In the genomic region with DNA sequence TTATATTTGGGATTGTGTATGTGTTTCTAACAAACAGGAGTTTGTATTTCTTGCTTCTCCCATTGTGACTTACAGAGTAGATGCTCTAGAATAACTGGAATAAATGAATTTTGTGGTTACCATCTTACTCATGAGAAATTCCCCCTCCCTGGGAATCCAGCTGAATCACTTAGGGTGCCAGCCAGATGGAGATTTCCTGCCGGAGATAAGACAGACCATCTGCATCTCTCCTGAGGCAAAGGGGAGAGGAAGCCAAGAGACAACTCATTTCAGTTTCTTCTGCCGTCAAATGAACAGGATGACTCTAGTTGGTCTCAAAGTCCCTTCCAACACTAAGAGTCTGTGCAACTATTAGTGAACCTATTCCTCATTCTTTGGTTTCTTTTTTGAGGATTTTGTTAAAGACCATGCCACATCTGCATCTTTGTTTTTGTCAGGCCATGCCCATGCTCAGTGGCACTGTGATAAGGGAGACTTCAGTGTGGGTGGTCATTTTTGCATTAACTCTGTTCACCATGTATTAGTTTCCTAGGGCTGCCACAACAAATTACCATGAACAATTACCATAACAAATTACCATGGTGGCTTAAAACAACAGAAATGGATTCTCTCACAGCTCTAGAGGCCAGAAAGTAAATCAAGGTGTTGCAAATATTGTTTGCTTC, we compare ENCODE assay signal across 19 cellular contexts.
DNase-seq lines count a peak whose midpoint lies in the region; ATAC-seq and TF ChIP-seq lines count a peak whose summit lies in the region.
"Had no signal": no experiment of that assay in that cellular context is flagged by ENCODE, and none has a peak within 500 bp of the region (broad histone marks: within the 10 kb centered on the region; RNA-seq: fewer than 3 reads in every experiment).

No MANE protein-coding gene starts in this region.

- no peaks in the 10 kb centered on the region; the same call in 1 of the 2 replicates for H3K27me3 Mint-ChIP-seq in HFFc6 (ENCODE audit: insufficient read depth)
- H3K27me3 Mint-ChIP-seq in WTC11 (ENCODE audit: low read depth): no peaks in the 10 kb centered on the region
- no peaks in the 10 kb centered on the region for H3K27me3 Mint-ChIP-seq in activated CD4-positive, alpha-beta memory T cell treated with anti-CD3 and anti-CD28 coated beads for 36 hours
- H3K27me3 Mint-ChIP-seq: activated CD8-positive, alpha-beta T cell treated with anti-CD3 and anti-CD28 coated beads for 36 hours had no signal

- intact Hi-C loops in activated CD4-positive, alpha-beta memory T cell treated with anti-CD3 and anti-CD28 coated beads for 36 hours (cut with micrococcal nuclease): no loop called here
- intact Hi-C loops in vagina (cut with DNase I): no loop called here

- H3K27ac ChIP-seq in foreskin keratinocyte: peak overlapping the region; percentile 93
- H3K27ac ChIP-seq in vagina: no peak overlapping the region
- H3K27ac ChIP-seq: dorsolateral prefrontal cortex, right atrium auricular region, SJSA1, tibial artery had no signal

- H3K36me3 Mint-ChIP-seq in HFFc6 (ENCODE audit: low read depth) (no peaks in the 10 kb centered on the region; the same call in 1 of the 2 replicates), WTC11 (no peaks in the 10 kb centered on the region)
- no peaks in the 10 kb centered on the region for H3K36me3 Mint-ChIP-seq in activated CD4-positive, alpha-beta memory T cell treated with anti-CD3 and anti-CD28 coated beads for 36 hours

- H3K4me1 ChIP-seq in foreskin keratinocyte (peaks cover 35% of the 10 kb centered on the region), vagina (no peaks in the 10 kb centered on the region)
- H3K4me1 ChIP-seq: right atrium auricular region, SJSA1, tibial artery had no signal

- H3K27ac Mint-ChIP-seq in HFFc6 (no peak overlapping the region), WTC11 (peak overlapping the region; percentile 51; the same call in 1 of the 2 replicates)
- no peak overlapping the region for H3K27ac Mint-ChIP-seq in activated CD4-positive, alpha-beta memory T cell treated with anti-CD3 and anti-CD28 coated beads for 36 hours
- H3K27ac Mint-ChIP-seq: activated CD8-positive, alpha-beta T cell treated with anti-CD3 and anti-CD28 coated beads for 36 hours; nephron progenitor cell had no signal

- H3K9me3 ChIP-seq in vagina: no peaks in the 10 kb centered on the region
- H3K9me3 ChIP-seq: right atrium auricular region, tibial artery had no signal

- CTCF ChIA-PET in WTC11 (lab: Charles Lee): no interaction called here
- CTCF ChIA-PET in activated CD4-positive, alpha-beta memory T cell treated with anti-CD3 and anti-CD28 coated beads for 36 hours (lab: Charles Lee): no interaction called here

- H3K36me3 ChIP-seq in vagina: no peaks in the 10 kb centered on the region
- H3K36me3 ChIP-seq: right atrium auricular region, SJSA1, tibial artery had no signal

- H3K9me3 Mint-ChIP-seq in HFFc6 (no peaks in the 10 kb centered on the region), WTC11 (peaks cover 2% of the 10 kb centered on the region)
- no peaks in the 10 kb centered on the region for H3K9me3 Mint-ChIP-seq in activated CD4-positive, alpha-beta memory T cell treated with anti-CD3 and anti-CD28 coated beads for 36 hours
- H3K9me3 Mint-ChIP-seq: activated CD8-positive, alpha-beta T cell treated with anti-CD3 and anti-CD28 coated beads for 36 hours had no signal

- no peak overlapping the region for H3K4me3 Mint-ChIP-seq in HFFc6
- no peak overlapping the region for H3K4me3 Mint-ChIP-seq in WTC11
- no peak overlapping the region for H3K4me3 Mint-ChIP-seq in activated CD4-positive, alpha-beta memory T cell treated with anti-CD3 and anti-CD28 coated beads for 36 hours
- H3K4me3 Mint-ChIP-seq: activated CD8-positive, alpha-beta T cell treated with anti-CD3 and anti-CD28 coated beads for 36 hours; nephron progenitor cell had no signal

- peak; percentile 61 for DNase-seq in AG08395 (ENCODE audit: low spot score)
- peak; percentile 61 for DNase-seq in HFFc6
- DNase-seq in WTC11 (ENCODE audit: low spot score): no peak
- DNase-seq in foreskin keratinocyte: peak; percentile 92 to 96
- DNase-seq in activated CD4-positive, alpha-beta memory T cell treated with anti-CD3 and anti-CD28 coated beads for 36 hours: no peak
- DNase-seq in activated CD4-positive, alpha-beta T cell treated with anti-CD3 and anti-CD28 coated beads, Interleukin-2, amount 50 U/mL, for 4 hours: no peak
- no peak for DNase-seq in vagina (ENCODE audit: extremely low spot score in 2 of 2)
- DNase-seq: activated CD8-positive, alpha-beta T cell treated with anti-CD3 and anti-CD28 coated beads for 36 hours; Calu3; dorsolateral prefrontal cortex; MV-4-11; NCI-H2171; nephron progenitor cell; stimulated activated CD4-positive, alpha-beta T cell treated with anti-CD3 and anti-CD28 coated beads, Interleukin-2, amount 100 ng/mL, for 48 hours; stimulated activated CD8-positive, alpha-beta memory T cell treated with anti-CD3 and anti-CD28 coated beads, Interleukin-4, amount 100 ng/mL, for 48 hours; tibial artery had no signal

- no peak for TF ChIP-seq POLR2A in vagina (IDR thresholded peaks at IDR 0.05)

- H3K4me3 ChIP-seq in vagina: no peak overlapping the region
- H3K4me3 ChIP-seq: dorsolateral prefrontal cortex, right atrium auricular region, SJSA1, tibial artery had no signal

- no peaks in the 10 kb centered on the region for H3K27me3 ChIP-seq in foreskin keratinocyte
- no peaks in the 10 kb centered on the region for H3K27me3 ChIP-seq in vagina
- H3K27me3 ChIP-seq: dorsolateral prefrontal cortex, right atrium auricular region, SJSA1, tibial artery had no signal

- POLR2A ChIA-PET in WTC11 (lab: Charles Lee): no interaction called here
- POLR2A ChIA-PET in activated CD4-positive, alpha-beta memory T cell treated with anti-CD3 and anti-CD28 coated beads for 36 hours (lab: Charles Lee): no interaction called here

- ATAC-seq in WTC11 (no peak), foreskin keratinocyte (peak; percentile 87), GM19328 (IDR thresholded peaks at IDR 0.05; ENCODE audit: unreplicated experiment) (no peak)
- ATAC-seq: activated CD8-positive, alpha-beta T cell treated with anti-CD3 and anti-CD28 coated beads for 36 hours had no signal

- TF ChIP-seq CTCF in HFFc6 (IDR thresholded peaks at IDR 0.05) (no peak), WTC11 (IDR thresholded peaks at IDR 0.05) (no peak), foreskin keratinocyte (conservative IDR thresholded peaks at IDR 0.05) (no peak), vagina (IDR thresholded peaks at IDR 0.05) (no peak)

- H3K4me1 Mint-ChIP-seq in HFFc6 (ENCODE audit: low read depth): peaks cover 24% of the 10 kb centered on the region
- H3K4me1 Mint-ChIP-seq in WTC11: 0 out of 2 replicates have a peak, but pooled peaks cover 3% of the 10 kb centered on the region
- no peaks in the 10 kb centered on the region for H3K4me1 Mint-ChIP-seq in activated CD4-positive, alpha-beta memory T cell treated with anti-CD3 and anti-CD28 coated beads for 36 hours (ENCODE audit: low read depth)
- H3K4me1 Mint-ChIP-seq: nephron progenitor cell had no signal

TF ChIP-seq in WTC11, 78 proteins besides CTCF, POLR2A, EP300 and RAD21 (continues in another document):
- no peak for TF ChIP-seq RORB (CRISPR knock-in tag; IDR thresholded peaks at IDR 0.05)
- no peak for TF ChIP-seq MXD4 (CRISPR knock-in tag; IDR thresholded peaks at IDR 0.05; ENCODE audit: borderline replicate concordance)
- TF ChIP-seq EMX1 (CRISPR knock-in tag; IDR thresholded peaks at IDR 0.05): no peak
- no peak for TF ChIP-seq ZNF532 (CRISPR knock-in tag; IDR thresholded peaks at IDR 0.05; ENCODE audit: borderline replicate concordance)
- TF ChIP-seq GTF2I (CRISPR knock-in tag; conservative IDR thresholded peaks at IDR 0.05): no peak
- TF ChIP-seq MYBL2 (CRISPR knock-in tag; IDR thresholded peaks at IDR 0.05): no peak
- no peak for TF ChIP-seq RELA (CRISPR knock-in tag; IDR thresholded peaks at IDR 0.05; ENCODE audit: borderline replicate concordance)

Comparison
In these comparisons a context has a peak if more than half of its experiments do, and no peak if none do; other contexts are left out.
1. DNase-seq: peak in AG08395 (single experiment), HFFc6 (single experiment) and foreskin keratinocyte (2 of 2); none in WTC11 (single experiment), activated CD4-positive, alpha-beta memory T cell treated with anti-CD3 and anti-CD28 coated beads for 36 hours (single experiment), activated CD4-positive, alpha-beta T cell treated with anti-CD3 and anti-CD28 coated beads, Interleukin-2, amount 50 U/mL, for 4 hours (0 of 2) and vagina (0 of 2).